22 cellular contexts compared by ENCODE assay signal in genomic region chr6:36461646-36462045, GRCh38. TPM values are rescaled to one million over a fixed set of nuclear protein-coding genes. Genes with fewer than 3 reads are reported as not detected.
"Had no signal": no experiment of that assay in that cellular context is flagged by ENCODE, and none has a peak within 500 bp of the region (broad histone marks: within the 10 kb centered on the region; RNA-seq: fewer than 3 reads in every experiment).

No MANE protein-coding gene starts in this region.

- H3K27ac ChIP-seq: brain microvascular endothelial cell, esophagus squamous epithelium, pancreas, right lobe of liver, testis, WERI-Rb-1 had no signal

- H3K4me3 ChIP-seq: esophagus squamous epithelium, pancreas, right lobe of liver, testis had no signal

- DNase-seq: activated CD4-positive, alpha-beta T cell treated with anti-CD3 and anti-CD28 coated beads, Interleukin-2, amount 50 U/mL, for 48 hours; activated naive CD8-positive, alpha-beta T cell treated with anti-CD3 and anti-CD28 coated beads, Interleukin-2, amount 50 U/mL, for 24 hours; activated T-cell treated with anti-CD3 and anti-CD28 coated beads for 4 hours; aorta; brain microvascular endothelial cell; cortex of kidney; effector CD4-positive, alpha-beta T cell; esophagus squamous epithelium; immature natural killer cell; mesenchymal stem cell; naive thymus-derived CD8-positive, alpha-beta T cell; pancreas; right lobe of liver; small intestine; stimulated activated CD4-positive, alpha-beta T cell treated with anti-CD3 and anti-CD28 coated beads, Interleukin-4, amount 100 ng/mL, for 4 hours; SW 1271; T-helper 2 cell; testis; WERI-Rb-1 had no signal

- H3K4me1 ChIP-seq: testis had no signal

- H3K27me3 ChIP-seq: brain microvascular endothelial cell, esophagus squamous epithelium, pancreas, right lobe of liver, testis had no signal

- H3K9me3 Mint-ChIP-seq: immature natural killer cell; stimulated activated memory B cell treated with anti-CD40 and anti-IgM and Interleukin-4, amounts not matched to agents 10 μg/mL and 1 μg/mL and 100 μg/mL, for 72 hours; type B pancreatic cell had no signal

- H3K9me3 ChIP-seq: esophagus squamous epithelium, pancreas, right lobe of liver, testis had no signal

- H3K27me3 Mint-ChIP-seq: activated naive CD8-positive, alpha-beta T cell treated with anti-CD3 and anti-CD28 coated beads, Interleukin-2, amount 50 U/mL, for 24 hours; naive thymus-derived CD8-positive, alpha-beta T cell; stimulated activated memory B cell treated with anti-CD40 and anti-IgM and Interleukin-4, amounts not matched to agents 10 μg/mL and 1 μg/mL and 100 μg/mL, for 72 hours; type B pancreatic cell had no signal

- ATAC-seq: activated naive CD8-positive, alpha-beta T cell treated with anti-CD3 and anti-CD28 coated beads, Interleukin-2, amount 50 U/mL, for 24 hours; naive thymus-derived CD8-positive, alpha-beta T cell; pancreas; right lobe of liver; stimulated activated memory B cell treated with anti-CD40 and anti-IgM and Interleukin-4, amounts not matched to agents 10 μg/mL and 1 μg/mL and 100 μg/mL, for 72 hours had no signal

- H3K27ac Mint-ChIP-seq: activated naive CD8-positive, alpha-beta T cell treated with anti-CD3 and anti-CD28 coated beads, Interleukin-2, amount 50 U/mL, for 24 hours; stimulated activated memory B cell treated with anti-CD40 and anti-IgM and Interleukin-4, amounts not matched to agents 10 μg/mL and 1 μg/mL and 100 μg/mL, for 72 hours; type B pancreatic cell had no signal

- H3K36me3 ChIP-seq: pancreas, right lobe of liver, WERI-Rb-1 had no signal

- H3K4me3 Mint-ChIP-seq: activated naive CD8-positive, alpha-beta T cell treated with anti-CD3 and anti-CD28 coated beads, Interleukin-2, amount 50 U/mL, for 24 hours; immature natural killer cell; stimulated activated memory B cell treated with anti-CD40 and anti-IgM and Interleukin-4, amounts not matched to agents 10 μg/mL and 1 μg/mL and 100 μg/mL, for 72 hours; type B pancreatic cell had no signal

RNA-seq across cellular contexts. Expression of gene PXT1, which starts 19.0 kb away (rescaled TPM):
- total RNA-seq: aorta, esophagus squamous epithelium, lower leg skin, pancreas had no signal
- polyA plus RNA-seq: naive thymus-derived CD8-positive, alpha-beta T cell; pancreas; small intestine had no signal
